Comparison of ENCODE assay signal across 1 cellular context in genomic region chr17:66702106-66702936, GRCh38.
TF ChIP-seq lines count a peak whose summit lies in the region.

No MANE protein-coding gene starts in this region.

TF ChIP-seq in HEK293, 187 proteins besides CTCF, POLR2A, EP300 and RAD21 (continued from another document):
- TF ChIP-seq ZNF416 (tag by site-specific recombination; IDR thresholded peaks at IDR 0.05): no peak
- peak; percentile 58; the same call in 1 of the 2 replicates for TF ChIP-seq ZNF366 (tag by site-specific recombination; conservative IDR thresholded peaks at IDR 0.05)
- TF ChIP-seq ZNF404 (tag by site-specific recombination; IDR thresholded peaks at IDR 0.05): no peak
- peak; percentile 62 for TF ChIP-seq ZNF629 (tag by site-specific recombination; IDR thresholded peaks at IDR 0.05)
- TF ChIP-seq ZNF121 (tag by site-specific recombination; IDR thresholded peaks at IDR 0.05): no peak
- TF ChIP-seq ZNF777 (tag by site-specific recombination; IDR thresholded peaks at IDR 0.05; ENCODE audit: borderline replicate concordance): no peak
- TF ChIP-seq BCL11B (tag by site-specific recombination; IDR thresholded peaks at IDR 0.05; ENCODE audit: low read depth): no peak
TF ChIP-seq in HEK293: peak in this region for 8.
